ENCODE assay signal across 8 cellular contexts in genomic region chr1:68496680-68497357, GRCh38. TPM values are rescaled to one million over a fixed set of nuclear protein-coding genes. Genes with fewer than 3 reads are reported as not detected.
DNase-seq lines count a peak whose midpoint lies in the region; ATAC-seq, FAIRE-seq and TF ChIP-seq lines count a peak whose summit lies in the region.

A gene with protein sequence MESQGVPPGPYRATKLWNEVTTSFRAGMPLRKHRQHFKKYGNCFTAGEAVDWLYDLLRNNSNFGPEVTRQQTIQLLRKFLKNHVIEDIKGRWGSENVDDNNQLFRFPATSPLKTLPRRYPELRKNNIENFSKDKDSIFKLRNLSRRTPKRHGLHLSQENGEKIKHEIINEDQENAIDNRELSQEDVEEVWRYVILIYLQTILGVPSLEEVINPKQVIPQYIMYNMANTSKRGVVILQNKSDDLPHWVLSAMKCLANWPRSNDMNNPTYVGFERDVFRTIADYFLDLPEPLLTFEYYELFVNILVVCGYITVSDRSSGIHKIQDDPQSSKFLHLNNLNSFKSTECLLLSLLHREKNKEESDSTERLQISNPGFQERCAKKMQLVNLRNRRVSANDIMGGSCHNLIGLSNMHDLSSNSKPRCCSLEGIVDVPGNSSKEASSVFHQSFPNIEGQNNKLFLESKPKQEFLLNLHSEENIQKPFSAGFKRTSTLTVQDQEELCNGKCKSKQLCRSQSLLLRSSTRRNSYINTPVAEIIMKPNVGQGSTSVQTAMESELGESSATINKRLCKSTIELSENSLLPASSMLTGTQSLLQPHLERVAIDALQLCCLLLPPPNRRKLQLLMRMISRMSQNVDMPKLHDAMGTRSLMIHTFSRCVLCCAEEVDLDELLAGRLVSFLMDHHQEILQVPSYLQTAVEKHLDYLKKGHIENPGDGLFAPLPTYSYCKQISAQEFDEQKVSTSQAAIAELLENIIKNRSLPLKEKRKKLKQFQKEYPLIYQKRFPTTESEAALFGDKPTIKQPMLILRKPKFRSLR (minus strand): TSS chr1:68497082. CDS start chr1:68496999, 83 bp downstream.

- H4K20me1 ChIP-seq in H1 (replicated peaks in 1 of 2; ENCODE audit: control insufficient read depth in 1 of 2, insufficient read depth in 2 of 2, low read length in 2 of 2), result no peaks in the 10 kb centered on the region

- H2BK120ac ChIP-seq in H1 (replicated peaks; ENCODE audit: low read depth, low read length) (peak within 1 kb of the TSS; percentile 49), mesendoderm (ENCODE audit: low read depth, low read length) (peak within 1 kb of the TSS; percentile 4)

- H3K9me3 Mint-ChIP-seq in CD4-positive, alpha-beta memory T cell, result no peaks in the 10 kb centered on the region
- H3K9me3 Mint-ChIP-seq in activated CD8-positive, alpha-beta T cell treated with anti-CD3 and anti-CD28 coated beads, Interleukin-2, amount 10 ng/mL, durations not matched to agents 7 days and 5 days (ENCODE audit: insufficient read depth), result no peaks in the 10 kb centered on the region

- CTCF ChIA-PET in CD4-positive, alpha-beta memory T cell (lab: Charles Lee; ENCODE audit: partially characterized antibody), result no interaction called here
- CTCF ChIA-PET in activated CD8-positive, alpha-beta T cell treated with anti-CD3 and anti-CD28 coated beads, Interleukin-2, amount 10 ng/mL, durations not matched to agents 7 days and 5 days (lab: Charles Lee), result interaction anchor here (0.6 to 1.4 kb wide), 2 partner anchors 54 to 1240 kb away, joined by 3 read pairs; no protein-coding TSS in a partner anchor
- CTCF ChIA-PET in H1 (lab: Charles Lee; ENCODE audit: partially characterized antibody), result interaction anchor here (0.6 to 2.0 kb wide), 3 partner anchors 10 to 890 kb away, joined by 3 to 6 read pairs (median 3); no protein-coding TSS in a partner anchor

- H3K4me1 Mint-ChIP-seq in CD4-positive, alpha-beta memory T cell, result peaks cover 25 to 46% (median 34%) of the 10 kb centered on the region in 4 donors
- H3K4me1 Mint-ChIP-seq in activated CD8-positive, alpha-beta T cell treated with anti-CD3 and anti-CD28 coated beads, Interleukin-2, amount 10 ng/mL, durations not matched to agents 7 days and 5 days (ENCODE audit: low read depth), result peaks cover 32% of the 10 kb centered on the region

- no peaks in the 10 kb centered on the region for H3K27me3 Mint-ChIP-seq in CD4-positive, alpha-beta memory T cell
- H3K27me3 Mint-ChIP-seq in activated CD8-positive, alpha-beta T cell treated with anti-CD3 and anti-CD28 coated beads, Interleukin-2, amount 10 ng/mL, durations not matched to agents 7 days and 5 days (ENCODE audit: low read depth), result peaks cover 34% of the 10 kb centered on the region

- H3K9ac ChIP-seq in H1 (replicated peaks in 1 of 4; ENCODE audit: extremely low read depth in 1 of 4, low read depth in 3 of 4, low read length in 3 of 4) (peak within 1 kb of the TSS; percentile 35 to 92 (median 91)), mesendoderm (ENCODE audit: low read length) (peak within 1 kb of the TSS; percentile 98)

- peak within 1 kb of the TSS; percentile 98 for H3K56ac ChIP-seq in H1 (replicated peaks; ENCODE audit: insufficient read length, low read depth, low read length)
- H3K56ac ChIP-seq in mesendoderm (ENCODE audit: low read length), result peak within 1 kb of the TSS; percentile 98

- TF ChIP-seq EP300 in H1 (IDR thresholded peaks at IDR 0.05; ENCODE audit: borderline replicate concordance in 1 of 2, low read depth in 2 of 2, low read length in 2 of 2), result no peak

- ATAC-seq in GM19452 (IDR thresholded peaks at IDR 0.05; ENCODE audit: unreplicated experiment) (peak; percentile 93), HG03575 (IDR thresholded peaks at IDR 0.05; ENCODE audit: extremely low read depth, insufficient number of reproducible peaks, low FRiP score, unreplicated experiment) (peak; percentile 94)
- peak; percentile 99 for ATAC-seq in activated CD8-positive, alpha-beta T cell treated with anti-CD3 and anti-CD28 coated beads, Interleukin-2, amount 10 ng/mL, durations not matched to agents 7 days and 5 days

- TF ChIP-seq CTCF in H1 (IDR thresholded peaks at IDR 0.05; ENCODE audit: control extremely low read depth in 1 of 3, insufficient read depth in 1 of 3, low read depth in 1 of 3, low read length in 3 of 3), result 0 out of 4 replicates have a peak, but pooled peaks of 1 of the 3 experiments have one; percentile 9

- peak within 1 kb of the TSS; percentile 35; the same call in 1 of the 2 replicates for H2BK12ac ChIP-seq in H1 (ENCODE audit: low read depth, low read length)

- H3K36me3 Mint-ChIP-seq in CD4-positive, alpha-beta memory T cell, result no peaks in the 10 kb centered on the region
- peaks cover 25% of the 10 kb centered on the region for H3K36me3 Mint-ChIP-seq in activated CD8-positive, alpha-beta T cell treated with anti-CD3 and anti-CD28 coated beads, Interleukin-2, amount 10 ng/mL, durations not matched to agents 7 days and 5 days (ENCODE audit: low read depth)

- H2BK5ac ChIP-seq in H1 (ENCODE audit: low read depth, low read length) (peak within 1 kb of the TSS; percentile 94), mesendoderm (ENCODE audit: low read length) (peak within 1 kb of the TSS; percentile 83)

- POLR2A ChIA-PET in CD4-positive, alpha-beta memory T cell (lab: Charles Lee; ENCODE audit: partially characterized antibody), result no interaction called here
- POLR2A ChIA-PET in activated CD8-positive, alpha-beta T cell treated with anti-CD3 and anti-CD28 coated beads, Interleukin-2, amount 10 ng/mL, durations not matched to agents 7 days and 5 days (lab: Charles Lee), result interaction anchor here (0.5 kb wide), 1 partner anchor 1462 kb away, joined by 3 read pairs; no protein-coding TSS in a partner anchor
- POLR2A ChIA-PET in H1 (lab: Charles Lee; ENCODE audit: partially characterized antibody), result interaction anchor here (0.6 to 1.5 kb wide), 3 partner anchors 14 to 203 kb away, joined by 3 to 4 read pairs (median 4); no protein-coding TSS in a partner anchor

- peak; percentile 57 to 67; a peak in 2 of 3 replicates for TF ChIP-seq POLR2A in H1 (IDR thresholded peaks at IDR 0.05; ENCODE audit: control extremely low read depth in 1 of 2, low read depth in 2 of 2, low read length in 2 of 2)

- peak; percentile 61 to 70 (median 69) for DNase-seq in CD4-positive, alpha-beta memory T cell
- DNase-seq in NCI-H82 treated with DMSO at 0.1 percent for 48 hours (lab: John Stamatoyannopoulos, UW; ENCODE audit: unreplicated experiment) (peak; percentile 78), H1 (ENCODE audit: low read depth in 1 of 2, low spot score in 2 of 2) (peak; percentile 86 to 95), mesendoderm (peak; percentile 98)
- peak; percentile 89 for DNase-seq in activated CD8-positive, alpha-beta T cell treated with anti-CD3 and anti-CD28 coated beads, Interleukin-2, amount 10 ng/mL, durations not matched to agents 7 days and 5 days
- peak; percentile 49 for DNase-seq in stimulated activated CD8-positive, alpha-beta memory T cell treated with anti-CD3 and anti-CD28 coated beads, Interleukin-12 subunit alpha, Interleukin-12 subunit beta, amount 100 ng/mL, for 4 hours (ENCODE audit: low read depth)

- no peaks in the 10 kb centered on the region for H3K27me3 ChIP-seq in CD4-positive, alpha-beta memory T cell (ENCODE audit: insufficient read depth, low read length)
- H3K27me3 ChIP-seq in H1 (replicated peaks in 1 of 4; ENCODE audit: control insufficient read depth in 3 of 4, extremely low read depth in 1 of 4, insufficient read depth in 3 of 4, low read length in 3 of 4) (no peaks in the 10 kb centered on the region), mesendoderm (ENCODE audit: insufficient read depth, low read length, poor library complexity) (no peaks in the 10 kb centered on the region)

- H4K5ac ChIP-seq in H1 (ENCODE audit: insufficient read length, low read depth, low read length), result peak within 1 kb of the TSS; percentile 85
- no peak within 1 kb of the TSS for H4K5ac ChIP-seq in mesendoderm (ENCODE audit: low read length)

- H2AK5ac ChIP-seq in H1 (ENCODE audit: low read depth, low read length), result no peak within 1 kb of the TSS
- no peak within 1 kb of the TSS for H2AK5ac ChIP-seq in mesendoderm (ENCODE audit: low read length)

- H3K79me2 ChIP-seq in H1 (ENCODE audit: control insufficient read depth in 1 of 2, insufficient read depth in 2 of 2, low read length in 2 of 2) (peaks cover 0 to 35% of the 10 kb centered on the region in 2 experiments; a peak in 3 of 4 replicates), mesendoderm (ENCODE audit: control insufficient read depth, insufficient read depth, low read length) (peaks cover 11% of the 10 kb centered on the region)

- H3K14ac ChIP-seq in H1 (ENCODE audit: insufficient read length), result peak within 1 kb of the TSS; percentile 78

- intact Hi-C loops in CD4-positive, alpha-beta memory T cell (cut with micrococcal nuclease), result no loop called here

- peaks cover 27% of the 10 kb centered on the region for H3K4me1 ChIP-seq in CD4-positive, alpha-beta memory T cell (ENCODE audit: insufficient read depth, low read length)
- H3K4me1 ChIP-seq in H1 (replicated peaks in 1 of 4; ENCODE audit: control insufficient read depth in 3 of 4, insufficient read depth in 4 of 4, low read length in 3 of 4) (peaks cover 0 to 3% (median 1%) of the 10 kb centered on the region in 4 experiments; a peak in 2 of 7 replicates), mesendoderm (ENCODE audit: control insufficient read depth, low read depth, low read length) (peaks cover 4% of the 10 kb centered on the region)

- H3K23me2 ChIP-seq in H1 (ENCODE audit: low read depth, low read length), result peaks cover 4% of the 10 kb centered on the region

- 1% methylated on average over 57 of the region's 64 CpGs; no CpG with 5 or more reads in 1 of the 2 experiments for WGBS in H1 (ENCODE audit: extremely low coverage in 1 of 2, insufficient coverage in 1 of 2, insufficient read length in 1 of 2, insufficient replicate concordance in 2 of 2, low coverage in 1 of 2, low lambda C conversion rate in 2 of 2, missing lambda C conversion rate in 1 of 2), 2 experiments
- WGBS in mesendoderm (ENCODE audit: extremely low coverage, insufficient coverage, low lambda C conversion rate), result no CpG with 5 or more reads among the region's 64 CpGs

- peak within 1 kb of the TSS in 5 of 7 donors; percentile 32 to 76 (median 61) for H3K27ac Mint-ChIP-seq in CD4-positive, alpha-beta memory T cell
- peak within 1 kb of the TSS; percentile 92 for H3K27ac Mint-ChIP-seq in activated CD8-positive, alpha-beta T cell treated with anti-CD3 and anti-CD28 coated beads, Interleukin-2, amount 10 ng/mL, durations not matched to agents 7 days and 5 days

- H4K8ac ChIP-seq in H1 (ENCODE audit: extremely low read depth, insufficient read depth, low read length) (peak within 1 kb of the TSS; percentile 97), mesendoderm (ENCODE audit: low read depth, low read length) (no peak within 1 kb of the TSS)

- H2BK15ac ChIP-seq in H1 (ENCODE audit: low read length), result peak within 1 kb of the TSS; percentile 47; the same call in 1 of the 2 replicates
- H2BK15ac ChIP-seq in mesendoderm (replicated peaks; ENCODE audit: low read depth), result no peak within 1 kb of the TSS

- H3K4me3 ChIP-seq in CD4-positive, alpha-beta memory T cell (ENCODE audit: low read length in 2 of 2), result peak within 1 kb of the TSS; percentile 44 to 76
- H3K4me3 ChIP-seq in H1 (ENCODE audit: extremely low read depth in 1 of 4, insufficient read depth in 2 of 4, low read depth in 3 of 4, low read length in 4 of 4) (peak within 1 kb of the TSS; percentile 80 to 98 (median 96)), mesendoderm (ENCODE audit: low read length) (peak within 1 kb of the TSS; percentile 74)

- no peak for FAIRE-seq in H1 (lab: Jason Lieb, UNC)

- H3K4me2 ChIP-seq in H1 (ENCODE audit: insufficient read depth in 1 of 2, low read depth in 2 of 2, low read length in 2 of 2), result peak within 1 kb of the TSS; percentile 90 to 94
- H3K4me2 ChIP-seq in mesendoderm (ENCODE audit: low read length), result peak within 1 kb of the TSS; percentile 85

- H3K4me3 Mint-ChIP-seq in CD4-positive, alpha-beta memory T cell, result peak within 1 kb of the TSS; percentile 87 to 94 (median 92)
- peak within 1 kb of the TSS; percentile 96 for H3K4me3 Mint-ChIP-seq in activated CD8-positive, alpha-beta T cell treated with anti-CD3 and anti-CD28 coated beads, Interleukin-2, amount 10 ng/mL, durations not matched to agents 7 days and 5 days

- no peak for TF ChIP-seq RAD21 in H1 (IDR thresholded peaks at IDR 0.05 in 1 of 2, conservative IDR thresholded peaks at IDR 0.05 in 1 of 2; ENCODE audit: low read depth in 2 of 2, low read length in 2 of 2)

- peak within 1 kb of the TSS; percentile 100 for H2AFZ ChIP-seq in H1 (ENCODE audit: low read length)

- no peaks in the 10 kb centered on the region for H3K9me3 ChIP-seq in CD4-positive, alpha-beta memory T cell (ENCODE audit: control insufficient read depth in 1 of 2, low read length in 2 of 2)
- H3K9me3 ChIP-seq in H1 (ENCODE audit: insufficient read depth in 2 of 2, low read depth in 1 of 2, low read length in 1 of 2), result no peaks in the 10 kb centered on the region

- H3K79me1 ChIP-seq in H1 (ENCODE audit: low read depth, low read length) (no peaks in the 10 kb centered on the region), mesendoderm (ENCODE audit: low read length) (peaks cover 4% of the 10 kb centered on the region)

- peak within 1 kb of the TSS; percentile 10 for H3K27ac ChIP-seq in CD4-positive, alpha-beta memory T cell (ENCODE audit: low read depth, low read length)
- H3K27ac ChIP-seq in H1 (ENCODE audit: low read depth, low read length) (peak within 1 kb of the TSS; percentile 87), mesendoderm (ENCODE audit: low read depth, low read length) (peak within 1 kb of the TSS; percentile 13)

- H3K23ac ChIP-seq in H1 (ENCODE audit: insufficient read length), result no peak within 1 kb of the TSS
- H3K23ac ChIP-seq in mesendoderm (ENCODE audit: low read length), result peak within 1 kb of the TSS; percentile 24

- H3K18ac ChIP-seq in H1 (ENCODE audit: extremely low read depth, low read length), result peak within 1 kb of the TSS; percentile 49
- H3K18ac ChIP-seq in mesendoderm (ENCODE audit: low read length), result peak within 1 kb of the TSS; percentile 65

- H4K91ac ChIP-seq in H1 (replicated peaks; ENCODE audit: insufficient read length, low read length), result peak within 1 kb of the TSS; percentile 98

- H3K4ac ChIP-seq in H1 (replicated peaks; ENCODE audit: insufficient read length, low read depth, low read length) (peak within 1 kb of the TSS; percentile 96), mesendoderm (ENCODE audit: low read depth, low read length) (peak within 1 kb of the TSS; percentile 94)

- no peak within 1 kb of the TSS for H2BK20ac ChIP-seq in H1 (ENCODE audit: low read length)

- no peaks in the 10 kb centered on the region for H3K36me3 ChIP-seq in CD4-positive, alpha-beta memory T cell (ENCODE audit: insufficient read depth, low read length)
- peaks cover 0 to 22% (median 2%) of the 10 kb centered on the region in 4 experiments; a peak in 4 of 8 replicates for H3K36me3 ChIP-seq in H1 (ENCODE audit: control insufficient read depth in 2 of 4, insufficient read depth in 4 of 4, low read length in 3 of 4)
- no peaks in the 10 kb centered on the region for H3K36me3 ChIP-seq in mesendoderm (ENCODE audit: control insufficient read depth, insufficient read depth, low read length)

RNA-seq across cellular contexts. Expression of the gene that starts here (rescaled TPM):
- not detected for total RNA-seq in CD4-positive, alpha-beta memory T cell
- not detected for polyA plus RNA-seq in CD4-positive, alpha-beta memory T cell
- 10 to 100 TPM; 25.3 to 28.7 TPM for total RNA-seq in activated CD8-positive, alpha-beta T cell treated with anti-CD3 and anti-CD28 coated beads, Interleukin-2, amount 10 ng/mL, durations not matched to agents 7 days and 5 days
- total RNA-seq in H1 (2021; fragmentation: NEBNext Ultra II Directional; extraction: Animal tissue kit (Norgen Biotek cat#: 25700)), result 36.7 and 46.5 TPM in 2 replicates
- polyA plus RNA-seq in H1 (2011; rRNA removed), result 3.4 and 5.5 TPM in 2 replicates
- 7.7 TPM for polyA plus RNA-seq in H1 (2011; cell fraction: cytosol; rRNA removed)
- polyA plus RNA-seq in H1 (2011; cell fraction: nucleus; rRNA removed), result 5.0 TPM
- polyA plus RNA-seq in H1 (2012, experiment 1 of 2), result 6.0 to 16.4 TPM (median 7.9 TPM) in 4 replicates
- 1.0 TPM for polyA plus RNA-seq in H1 (2012, experiment 2 of 2)
- 27.4 TPM for polyA plus RNA-seq in H1 (2013, experiment 1 of 2)
- 30.6 TPM for polyA plus RNA-seq in H1 (2013, experiment 2 of 2)
- polyA minus RNA-seq in H1 (2011; rRNA and poly(A)+ RNA removed), result 14.3 and 23.4 TPM in 2 replicates
- polyA minus RNA-seq in H1 (2011; cell fraction: cytosol; rRNA and poly(A)+ RNA removed), result 29.4 TPM
- 58.5 TPM for polyA minus RNA-seq in H1 (2011; cell fraction: nucleus; rRNA and poly(A)+ RNA removed)
- polyA plus RNA-seq in mesendoderm (2013, experiment 1 of 2), result 28.3 TPM
- polyA plus RNA-seq in mesendoderm (2013, experiment 2 of 2), result 29.9 TPM

Comparison
In these comparisons a context has a peak if more than half of its experiments do, and no peak if none do; other contexts are left out.
1. Peak in every context shown above with its lines: DNase-seq, ATAC-seq, H3K4me3 ChIP-seq and H3K27ac ChIP-seq.
2. RNA of the gene that starts here (total RNA-seq): 36.7 to 46.5 TPM in H1 and 25.3 to 28.7 TPM in activated CD8-positive, alpha-beta T cell treated with anti-CD3 and anti-CD28 coated beads, Interleukin-2, amount 10 ng/mL, durations not matched to agents 7 days and 5 days; not detected in CD4-positive, alpha-beta memory T cell; every median in the first group is over 10 times any median in the second.
3. Peak in DNase-seq, H3K4me3 ChIP-seq and H3K27ac ChIP-seq in CD4-positive, alpha-beta memory T cell; RNA of the gene not detected or under 1 TPM.
4. H3K27ac ChIP-seq: peak in every context shown above with its lines; median percentile 87 in H1; 13 in mesendoderm; 10 in CD4-positive, alpha-beta memory T cell.